In the genomic region with DNA sequence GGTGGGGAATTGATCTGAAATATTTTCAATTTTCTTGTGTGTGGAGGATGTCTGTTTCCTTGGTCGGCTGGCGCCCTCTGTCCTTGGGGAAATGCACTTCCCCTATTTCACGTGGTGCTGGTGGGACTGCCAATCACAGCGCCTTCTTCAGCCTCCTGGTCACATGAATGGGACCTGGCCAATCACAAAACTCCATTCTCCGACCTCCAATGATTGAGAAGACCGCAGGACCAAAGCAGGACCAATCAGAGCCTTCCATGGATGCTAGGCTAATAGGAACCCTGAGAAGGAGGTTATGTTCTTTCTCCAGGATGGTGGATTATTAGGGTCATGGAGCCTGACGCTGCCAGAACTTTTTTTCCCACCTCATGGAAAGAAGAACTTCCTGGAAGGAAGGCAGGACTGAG, we compare ENCODE assay signal across 8 cellular contexts.
A peak's percentile ranks its signal among the peaks of the same experiment; 100 is the strongest.
DNase-seq lines count a peak whose midpoint lies in the region; ATAC-seq and TF ChIP-seq lines count a peak whose summit lies in the region.

No MANE protein-coding gene starts in this region.

- intact Hi-C loops in lower lobe of right lung (cut with DNase I), result no loop called here

- H3K36me3 ChIP-seq in DOHH2 (ENCODE audit: control insufficient read depth, low read length) (no peaks in the 10 kb centered on the region), WERI-Rb-1 (no peaks in the 10 kb centered on the region), lower lobe of right lung (no peaks in the 10 kb centered on the region)

- H3K4me1 ChIP-seq in DOHH2 (ENCODE audit: control insufficient read depth, low read length), result peaks cover 7% of the 10 kb centered on the region
- H3K4me1 ChIP-seq in lower lobe of right lung, result no peaks in the 10 kb centered on the region

- H3F3A ChIP-seq in DOHH2 (ENCODE audit: control insufficient read depth, insufficient read depth), result no peaks in the 10 kb centered on the region

- ATAC-seq in lower lobe of right lung (peak; percentile 64 to 69), GM21717 (IDR thresholded peaks at IDR 0.05; ENCODE audit: unreplicated experiment) (no peak), omental fat pad (ENCODE audit: low FRiP score) (no peak), HG03196 (IDR thresholded peaks at IDR 0.05; ENCODE audit: unreplicated experiment) (no peak)

- H4K20me1 ChIP-seq in DOHH2 (ENCODE audit: control insufficient read depth, insufficient read depth, low read depth, low read length), result no peaks in the 10 kb centered on the region

- TF ChIP-seq CTCF in DOHH2 (IDR thresholded peaks at IDR 0.05; ENCODE audit: low read depth, low read length, poor library complexity, severe bottlenecking) (peak; percentile 25), WERI-Rb-1 (IDR thresholded peaks at IDR 0.05; ENCODE audit: low read depth, low read length) (peak; percentile 77), lower lobe of right lung (IDR thresholded peaks at IDR 0.05) (no peak), omental fat pad (IDR thresholded peaks at IDR 0.05) (no peak)

- no peak overlapping the region for H3K4me2 ChIP-seq in DOHH2 (ENCODE audit: low read length)

- H3K79me2 ChIP-seq in DOHH2 (ENCODE audit: control insufficient read depth, low read length), result no peaks in the 10 kb centered on the region

- H3K27ac ChIP-seq in DOHH2 (ENCODE audit: low read depth, low read length) (no peak overlapping the region), WERI-Rb-1 (peak overlapping the region; percentile 9; the same call in 1 of the 2 replicates), lower lobe of right lung (no peak overlapping the region)

- no peaks in the 10 kb centered on the region for H3K27me3 ChIP-seq in DOHH2 (ENCODE audit: control insufficient read depth, low read length)
- no peaks in the 10 kb centered on the region for H3K27me3 ChIP-seq in WERI-Rb-1 (ENCODE audit: insufficient read depth, low read depth, severe bottlenecking)
- no peaks in the 10 kb centered on the region for H3K27me3 ChIP-seq in lower lobe of right lung (ENCODE audit: low read depth)

- H3K9me2 ChIP-seq in DOHH2 (replicated peaks; ENCODE audit: control insufficient read depth, low read length), result no peaks in the 10 kb centered on the region

- no peak overlapping the region for H3K4me3 ChIP-seq in DOHH2 (ENCODE audit: low read length)
- H3K4me3 ChIP-seq in Jurkat, Clone E6-1 (ENCODE audit: low read length), result no peak overlapping the region
- H3K4me3 ChIP-seq in WERI-Rb-1 (ENCODE audit: low read depth, low read length), result peak overlapping the region; percentile 68
- H3K4me3 ChIP-seq in lower lobe of right lung, result no peak overlapping the region

- H3K9me3 ChIP-seq in DOHH2 (ENCODE audit: control insufficient read depth, insufficient read depth, low read length) (0 out of 2 replicates have a peak, but pooled peaks cover 4% of the 10 kb centered on the region), WERI-Rb-1 (ENCODE audit: severe bottlenecking) (no peaks in the 10 kb centered on the region), lower lobe of right lung (no peaks in the 10 kb centered on the region)

- peak; percentile 37 for DNase-seq in Jurkat, Clone E6-1 (ENCODE audit: low read depth, low spot score)
- DNase-seq in WERI-Rb-1, result peak; percentile 85
- no peak for DNase-seq in lower lobe of right lung
- no peak for DNase-seq in omental fat pad (ENCODE audit: low spot score)
- no peak for DNase-seq in hepatic stellate cell (ENCODE audit: low spot score)

Comparison
In these comparisons a context has a peak if more than half of its experiments do, and no peak if none do; other contexts are left out.
1. CTCF ChIP-seq: peak in DOHH2 (single experiment) and WERI-Rb-1 (single experiment); none in lower lobe of right lung (single experiment) and omental fat pad (0 of 3).
2. DNase-seq: peak in Jurkat, Clone E6-1 (single experiment) and WERI-Rb-1 (single experiment); none in lower lobe of right lung (single experiment), omental fat pad (single experiment) and hepatic stellate cell (single experiment).
3. ATAC-seq: peak in lower lobe of right lung (2 of 2); none in GM21717 (single experiment), omental fat pad (single experiment) and HG03196 (single experiment).